Comparison of ENCODE assay signal across 13 cellular contexts in the genomic region with DNA sequence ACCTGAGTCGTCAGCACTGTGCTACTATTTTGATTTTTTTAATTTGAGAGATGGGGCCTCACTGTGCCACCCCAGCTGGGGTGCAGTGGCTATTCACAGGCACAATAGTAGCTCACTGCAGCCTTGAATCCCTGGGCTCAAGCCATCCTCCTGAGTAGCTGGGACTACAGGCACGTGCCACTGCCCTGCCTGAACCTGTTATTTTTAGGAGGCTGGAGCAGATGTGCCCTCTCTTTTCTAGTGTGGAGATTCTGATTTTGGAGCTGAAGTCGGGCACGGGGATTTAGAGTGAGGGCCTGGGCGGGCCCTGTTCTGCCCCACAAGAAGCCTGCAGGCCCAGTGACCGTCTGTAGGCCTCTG. TPM values are rescaled to one million over a fixed set of nuclear protein-coding genes. Genes with fewer than 3 reads are reported as not detected.
A peak's percentile ranks its signal among the peaks of the same experiment; 100 is the strongest.
DNase-seq lines count a peak whose midpoint lies in the region; ATAC-seq and TF ChIP-seq lines count a peak whose summit lies in the region.
"Had no signal": no experiment of that assay in that cellular context is flagged by ENCODE, and none has a peak within 500 bp of the region (broad histone marks: within the 10 kb centered on the region; RNA-seq: fewer than 3 reads in every experiment).

No MANE protein-coding gene starts in this region.

- H3K4me3 Mint-ChIP-seq in activated CD8-positive, alpha-beta T cell treated with anti-CD3 and anti-CD28 coated beads for 36 hours = no peak overlapping the region

- peak overlapping the region; percentile 47 for H3K27ac Mint-ChIP-seq in activated CD8-positive, alpha-beta T cell treated with anti-CD3 and anti-CD28 coated beads for 36 hours

- peaks cover 20% of the 10 kb centered on the region for H3K4me1 Mint-ChIP-seq in activated CD8-positive, alpha-beta T cell treated with anti-CD3 and anti-CD28 coated beads for 36 hours (ENCODE audit: low read depth)

- H3K27me3 ChIP-seq in H7 (ENCODE audit: control insufficient read depth, insufficient read depth, low read length) (no peaks in the 10 kb centered on the region), heart right ventricle (no peaks in the 10 kb centered on the region), spleen (replicated peaks in 1 of 7) (no peaks in the 10 kb centered on the region)

- no peaks in the 10 kb centered on the region for H3K9me3 Mint-ChIP-seq in activated CD8-positive, alpha-beta T cell treated with anti-CD3 and anti-CD28 coated beads for 36 hours

- no peak for TF ChIP-seq CTCF in activated CD8-positive, alpha-beta T cell treated with anti-CD3 and anti-CD28 coated beads for 36 hours (IDR thresholded peaks at IDR 0.05)
- no peak for TF ChIP-seq CTCF in heart right ventricle (IDR thresholded peaks at IDR 0.05)
- TF ChIP-seq CTCF in spleen (IDR thresholded peaks at IDR 0.05 in 8 of 11, conservative IDR thresholded peaks at IDR 0.05 in 3 of 11) = no peak
- no peak for TF ChIP-seq CTCF in RWPE1 (conservative IDR thresholded peaks at IDR 0.05; ENCODE audit: low read depth)

- H3K9me3 ChIP-seq in heart right ventricle (no peaks in the 10 kb centered on the region), spleen (no peaks in the 10 kb centered on the region)

- H3K36me3 Mint-ChIP-seq in activated CD8-positive, alpha-beta T cell treated with anti-CD3 and anti-CD28 coated beads for 36 hours (ENCODE audit: low read depth) = peaks cover 68% of the 10 kb centered on the region

- intact Hi-C loops in activated CD8-positive, alpha-beta T cell treated with anti-CD3 and anti-CD28 coated beads for 36 hours (cut with micrococcal nuclease) = no loop called here
- intact Hi-C loops in heart right ventricle (cut with DNase I) = no loop called here
- intact Hi-C loops in spleen (cut with DNase I; ENCODE audit: low total_unique reads) = no loop called here

- H3K4me1 ChIP-seq in heart right ventricle (peaks cover 6 to 37% (median 24%) of the 10 kb centered on the region in 9 donors), spleen (peaks cover 10 to 39% (median 27%) of the 10 kb centered on the region in 6 donors)

- CTCF ChIA-PET in activated CD8-positive, alpha-beta T cell treated with anti-CD3 and anti-CD28 coated beads for 36 hours (lab: Charles Lee) = interaction anchor here (1.6 kb wide), 1 partner anchor 22 kb away, joined by 3 read pairs; no protein-coding TSS in a partner anchor
- CTCF ChIA-PET in RWPE1 (lab: Yijun Ruan, JAX) = interaction anchor here (0.6 kb wide), 1 partner anchor 38 kb away, joined by 3 read pairs; no protein-coding TSS in a partner anchor

- TF ChIP-seq POLR2A in spleen (IDR thresholded peaks at IDR 0.05) = no peak

- DNase-seq in H7 (peak; percentile 29), heart right ventricle (no peak), spleen (peak; percentile 29), RWPE1 (ENCODE audit: low spot score) (no peak), middle frontal gyrus (ENCODE audit: extremely low spot score, low spot score) (no peak)
- no peak for DNase-seq in activated CD8-positive, alpha-beta T cell treated with anti-CD3 and anti-CD28 coated beads for 36 hours
- DNase-seq: DMS153, NCI-H1417 treated with DMSO at 0.1 percent for 48 hours, NCI-H526 treated with DMSO at 0.1 percent for 48 hours had no signal

- H3K4me3 ChIP-seq in H7 (ENCODE audit: insufficient read depth, low read depth, low read length) = no peak overlapping the region
- no peak overlapping the region for H3K4me3 ChIP-seq in heart right ventricle
- no peak overlapping the region for H3K4me3 ChIP-seq in spleen
- H3K4me3 ChIP-seq: SK-N-MC had no signal

- no peak for ATAC-seq in activated CD8-positive, alpha-beta T cell treated with anti-CD3 and anti-CD28 coated beads for 36 hours
- ATAC-seq in heart right ventricle (peak in 7 of 8 donors; percentile 22 to 68 (median 44)), GM19351 (IDR thresholded peaks at IDR 0.05; ENCODE audit: unreplicated experiment) (no peak), GM18511 (IDR thresholded peaks at IDR 0.05; ENCODE audit: unreplicated experiment) (no peak)

- WGBS in heart right ventricle, 2 donors = 63 to 69% methylated on average over 6 of the region's 6 CpGs
- 76 to 88% (median 78%) methylated on average over 6 of the region's 6 CpGs for WGBS in spleen, 5 donors

- H3K36me3 ChIP-seq in H7 (replicated peaks; ENCODE audit: control insufficient read depth, insufficient read depth, low read length) (peaks cover 26% of the 10 kb centered on the region), heart right ventricle (peaks cover 0 to 84% (median 30%) of the 10 kb centered on the region in 9 donors), spleen (peaks cover 0 to 96% (median 56%) of the 10 kb centered on the region in 6 donors)

- H3K27me3 Mint-ChIP-seq in activated CD8-positive, alpha-beta T cell treated with anti-CD3 and anti-CD28 coated beads for 36 hours = no peaks in the 10 kb centered on the region

- H3K27ac ChIP-seq in heart right ventricle = peak overlapping the region in 9 of 10 donors; percentile 18 to 89 (median 63)
- H3K27ac ChIP-seq in spleen = peak overlapping the region in 7 of 8 donors; percentile 70 to 85 (median 80)
- H3K27ac ChIP-seq in RWPE1 = no peak overlapping the region; the same call in 1 of the 2 replicates
- H3K27ac ChIP-seq: SK-N-MC had no signal

- POLR2A ChIA-PET in activated CD8-positive, alpha-beta T cell treated with anti-CD3 and anti-CD28 coated beads for 36 hours (lab: Charles Lee) = interaction anchor here (1.0 to 2.3 kb wide), 8 partner anchors 9 to 37 kb away, joined by 3 to 9 read pairs (median 3); a partner anchor contains a TSS
- POLR2A ChIA-PET in RWPE1 (lab: Yijun Ruan, JAX; ENCODE audit: low non-redundant PET) = no interaction called here

RNA-seq across cellular contexts. Expression of a gene that starts 17.3 kb away (rescaled TPM):
- total RNA-seq in H7 (2014; rRNA removed; shearing (Covaris generic)) = 0.07 and 0.18 TPM in 2 replicates
- not detected for total RNA-seq in activated CD8-positive, alpha-beta T cell treated with anti-CD3 and anti-CD28 coated beads for 36 hours
- total RNA-seq in heart right ventricle (not detected), spleen (not detected)
- polyA plus RNA-seq in heart right ventricle (not detected), spleen (under 1 TPM in 2 of 3 donors, not detected in 1; 0.03 to 0.11 TPM)
- total RNA-seq: activated CD8-positive, alpha-beta memory T cell treated with anti-CD3 and anti-CD28 coated beads for 36 hours had no signal

RNA-seq across cellular contexts. Expression of a gene that starts 34.2 kb away (rescaled TPM):
- total RNA-seq in H7 (2014; rRNA removed; shearing (Covaris generic)) = 124 and 131 TPM in 2 replicates
- total RNA-seq in activated CD8-positive, alpha-beta T cell treated with anti-CD3 and anti-CD28 coated beads for 36 hours = 10 to 100 TPM; 23.6 to 24.7 TPM
- total RNA-seq in heart right ventricle (10 to 100 TPM; 11.0 to 25.3 (median 21.7) TPM), spleen (10 to 100 TPM; 19.6 to 42.7 (median 33.9) TPM)
- polyA plus RNA-seq in heart right ventricle (10 to 100 TPM; 36.7 to 70.7 TPM), spleen (10 to 100 TPM; 26.2 to 52.9 (median 30.2) TPM)

RNA-seq across cellular contexts. Expression of a gene that starts 35.9 kb away (rescaled TPM):
- 10.6 and 18.4 TPM in 2 replicates for total RNA-seq in H7 (2014; rRNA removed; shearing (Covaris generic))
- total RNA-seq in activated CD8-positive, alpha-beta T cell treated with anti-CD3 and anti-CD28 coated beads for 36 hours = 1 to 10 TPM; 6.2 to 7.5 TPM
- total RNA-seq in heart right ventricle (1 to 10 TPM; 4.5 to 8.4 (median 5.7) TPM), spleen (10 to 100 TPM in 2 of 7 donors, 1 to 10 TPM in 5; 4.4 to 20.9 (median 9.9) TPM)
- polyA plus RNA-seq in heart right ventricle (1 to 10 TPM; 2.9 to 7.4 TPM), spleen (1 to 10 TPM; 4.8 to 6.9 (median 4.8) TPM)

Comparison
In these comparisons a context has a peak if more than half of its experiments do, and no peak if none do; other contexts are left out.
1. DNase-seq: peak in H7 (single experiment) and spleen (single experiment); none in activated CD8-positive, alpha-beta T cell treated with anti-CD3 and anti-CD28 coated beads for 36 hours (single experiment), heart right ventricle (0 of 2), RWPE1 (single experiment) and middle frontal gyrus (single experiment).
2. ATAC-seq: peak in heart right ventricle (7 of 8); none in activated CD8-positive, alpha-beta T cell treated with anti-CD3 and anti-CD28 coated beads for 36 hours (single experiment), GM19351 (single experiment) and GM18511 (single experiment).